Comparison of ENCODE assay signal across 1 cellular context in the genomic region with DNA sequence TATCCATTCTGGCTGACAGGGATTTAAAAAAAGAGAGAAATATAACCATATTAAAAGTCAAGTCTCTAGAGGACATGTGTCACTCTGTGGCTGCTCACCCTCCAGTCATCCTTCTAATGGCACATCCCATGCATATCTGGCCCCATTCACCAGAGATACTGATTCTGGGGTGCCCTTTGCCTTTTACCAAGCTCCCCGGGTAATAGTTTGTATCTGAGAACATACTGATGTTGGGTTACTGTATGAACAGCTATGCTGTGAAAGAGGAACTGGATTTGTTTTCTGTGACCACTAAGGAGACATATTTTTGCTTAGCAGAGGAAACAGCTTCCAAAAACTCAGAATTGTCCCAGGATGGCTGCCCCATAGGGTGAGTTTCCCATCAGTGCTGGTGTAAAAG.
TF ChIP-seq lines count a peak whose summit lies in the region.

No MANE protein-coding gene starts in this region.

TF ChIP-seq in HEK293, 187 proteins besides CTCF, POLR2A, EP300 and RAD21 (continued from another document):
- no peak for TF ChIP-seq ZNF391 (tag by site-specific recombination; IDR thresholded peaks at IDR 0.05; ENCODE audit: borderline replicate concordance, low read depth)
